In genomic region chr1:61400997-61401396, GRCh38 we compare ENCODE assay signal across 26 cellular contexts.
"Had no signal": no experiment of that assay in that cellular context is flagged by ENCODE, and none has a peak within 500 bp of the region (broad histone marks: within the 10 kb centered on the region; RNA-seq: fewer than 3 reads in every experiment).

No MANE protein-coding gene starts in this region.

- ATAC-seq: effector memory CD8-positive, alpha-beta T cell; esophagus mucosa; gastrocnemius medialis; heart right ventricle; left cardiac atrium; left ventricle myocardium superior; lower lobe of right lung had no signal

- H3K27me3 Mint-ChIP-seq: dendritic cell treated with granulocyte-macrophage colony-stimulating factor and Interleukin-4, amounts not matched to agents 40 ng/mL and 50 ng/mL, for 4 days; effector memory CD8-positive, alpha-beta T cell had no signal

- H3K9me3 ChIP-seq: colonic mucosa, esophagus squamous epithelium, gastrocnemius medialis, heart right ventricle, left lung, lower lobe of right lung had no signal

- FAIRE-seq: endometrium, islet of Langerhans, keratinocyte had no signal

- H3K4me3 ChIP-seq: colonic mucosa, esophagus squamous epithelium, gastrocnemius medialis, heart right ventricle, left lung, lower lobe of right lung had no signal

- H3K27ac ChIP-seq: colonic mucosa, epithelial cell of prostate, left lung, lower lobe of right lung had no signal

- H3K4me3 Mint-ChIP-seq: dendritic cell treated with granulocyte-macrophage colony-stimulating factor and Interleukin-4, amounts not matched to agents 40 ng/mL and 50 ng/mL, for 4 days; effector memory CD8-positive, alpha-beta T cell; endodermal cell had no signal

- H3K9me3 Mint-ChIP-seq: dendritic cell treated with granulocyte-macrophage colony-stimulating factor and Interleukin-4, amounts not matched to agents 40 ng/mL and 50 ng/mL, for 4 days; effector memory CD8-positive, alpha-beta T cell; endodermal cell had no signal

- DNase-seq: colonic mucosa; cortex of kidney; effector CD8-positive, alpha-beta T cell; effector memory CD8-positive, alpha-beta T cell; endodermal cell; erythroblast; esophagus squamous epithelium; foreskin fibroblast; foreskin melanocyte; gastrocnemius medialis; glutamatergic neuron; head of caudate nucleus; heart right ventricle; hippocampal formation; left cardiac atrium; left lung; left ventricle myocardium superior; lower lobe of right lung; mesenchymal stem cell; midbrain had no signal

- H3K36me3 ChIP-seq: colonic mucosa, gastrocnemius medialis, left lung, lower lobe of right lung had no signal

- H3K27ac Mint-ChIP-seq: dendritic cell treated with granulocyte-macrophage colony-stimulating factor and Interleukin-4, amounts not matched to agents 40 ng/mL and 50 ng/mL, for 4 days; effector memory CD8-positive, alpha-beta T cell; endodermal cell had no signal

- H3K27me3 ChIP-seq: colonic mucosa, esophagus squamous epithelium, gastrocnemius medialis, heart right ventricle, left lung had no signal
